17 cellular contexts compared by ENCODE assay signal in the genomic region with DNA sequence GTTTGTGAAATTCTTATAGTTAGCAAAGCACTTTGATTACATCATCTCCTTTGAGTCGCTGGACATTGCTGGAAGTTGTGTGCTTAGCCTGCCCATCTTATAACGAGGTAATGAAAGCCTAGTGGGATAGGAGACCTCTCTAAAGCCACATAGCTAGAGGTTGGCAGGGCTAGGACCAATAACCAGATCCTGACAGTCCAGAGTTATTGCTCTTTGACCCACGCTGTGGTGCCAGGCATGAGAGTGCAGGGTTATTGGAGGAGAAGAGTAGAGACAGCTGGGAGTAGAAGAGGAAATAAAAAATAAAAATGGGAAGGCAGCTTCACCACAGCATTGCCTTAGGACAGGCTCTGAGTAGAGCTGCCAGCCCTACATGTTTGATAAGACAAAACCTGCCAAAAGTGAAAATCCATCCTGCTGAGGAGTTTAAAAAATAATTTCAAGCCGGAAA.
DNase-seq lines count a peak whose midpoint lies in the region; ATAC-seq and TF ChIP-seq lines count a peak whose summit lies in the region.
"Had no signal": no experiment of that assay in that cellular context is flagged by ENCODE, and none has a peak within 500 bp of the region (broad histone marks: within the 10 kb centered on the region; RNA-seq: fewer than 3 reads in every experiment).

No MANE protein-coding gene starts in this region.

- no peaks in the 10 kb centered on the region for H3K27me3 ChIP-seq in gastroesophageal sphincter
- H3K27me3 ChIP-seq in skeletal muscle tissue (ENCODE audit: control insufficient read depth in 3 of 3, insufficient read depth in 3 of 3, low read length in 3 of 3): no peaks in the 10 kb centered on the region
- H3K27me3 ChIP-seq: esophagus muscularis mucosa, SJCRH30 had no signal

- no peak overlapping the region for H3K4me3 ChIP-seq in gastroesophageal sphincter
- H3K4me3 ChIP-seq in skeletal muscle tissue (ENCODE audit: low read length in 3 of 3): no peak overlapping the region
- H3K4me3 ChIP-seq: esophagus muscularis mucosa, K562, SJCRH30 had no signal

- no peak overlapping the region for H3K9ac ChIP-seq in skeletal muscle tissue (ENCODE audit: low read depth in 1 of 3, low read length in 3 of 3)

- ATAC-seq in gastroesophageal sphincter (peak; percentile 76), GM21526 (IDR thresholded peaks at IDR 0.05; ENCODE audit: low FRiP score, unreplicated experiment) (no peak)
- ATAC-seq: K562 had no signal

- TF ChIP-seq POLR2A in gastroesophageal sphincter (IDR thresholded peaks at IDR 0.05): no peak

- H3K27ac ChIP-seq in gastroesophageal sphincter: peak overlapping the region in 1 of 4 donors; percentile 20
- peak overlapping the region; percentile 45 for H3K27ac ChIP-seq in skeletal muscle tissue (ENCODE audit: low read depth, low read length)
- H3K27ac ChIP-seq: SJCRH30 had no signal

- H3K4me1 ChIP-seq in gastroesophageal sphincter (no peaks in the 10 kb centered on the region), skeletal muscle tissue (ENCODE audit: control insufficient read depth in 3 of 3, insufficient read depth in 3 of 3, low read length in 3 of 3) (peaks cover 0 to 15% (median 0%) of the 10 kb centered on the region in 3 donors)
- H3K4me1 ChIP-seq: SJCRH30 had no signal

- 44 to 100% methylated on average over 1 to 4 of the region's 4 CpGs for WGBS in gastroesophageal sphincter (ENCODE audit: low coverage in 1 of 2), 2 donors

- TF ChIP-seq CTCF in gastroesophageal sphincter (IDR thresholded peaks at IDR 0.05): no peak

- peak; percentile 27 for DNase-seq in HCEC 1CT
- peak; percentile 15 for DNase-seq in SIG-M5 (lab: John Stamatoyannopoulos, UW)
- no peak for DNase-seq in UCSD-AML1 (lab: John Stamatoyannopoulos, UW; ENCODE audit: unreplicated experiment)
- no peak for DNase-seq in DMS53 (lab: John Stamatoyannopoulos, UW)
- no peak for DNase-seq in activated CD4-positive, alpha-beta T cell treated with anti-CD3 and anti-CD28 coated beads, Interleukin-2, amount 50 U/mL, for 48 hours
- DNase-seq: activated CD4-positive, alpha-beta T cell treated with anti-CD3 and anti-CD28 coated beads, Interleukin-2, amount 50 U/mL, for 4 hours; amniotic stem cell; DMS153; NCI-H1694 treated with DMSO at 0.1 percent for 48 hours; NCI-H69; nucleus accumbens; SJCRH30 had no signal

- no peaks in the 10 kb centered on the region for H3K36me3 ChIP-seq in gastroesophageal sphincter
- no peaks in the 10 kb centered on the region for H3K36me3 ChIP-seq in skeletal muscle tissue (ENCODE audit: control insufficient read depth in 3 of 3, insufficient read depth in 3 of 3, low read length in 3 of 3)
- H3K36me3 ChIP-seq: esophagus muscularis mucosa, SJCRH30 had no signal

- no peak for TF ChIP-seq EP300 in gastroesophageal sphincter (IDR thresholded peaks at IDR 0.05)

- no peaks in the 10 kb centered on the region for H3K9me3 ChIP-seq in gastroesophageal sphincter
- H3K9me3 ChIP-seq in skeletal muscle tissue (ENCODE audit: control insufficient read depth in 3 of 3, low read length in 3 of 3): no peaks in the 10 kb centered on the region
- H3K9me3 ChIP-seq: esophagus muscularis mucosa, SJCRH30 had no signal

Comparison
In these comparisons a context has a peak if more than half of its experiments do, and no peak if none do; other contexts are left out.
1. DNase-seq: peak in HCEC 1CT (single experiment) and SIG-M5 (single experiment); none in UCSD-AML1 (single experiment), DMS53 (single experiment) and activated CD4-positive, alpha-beta T cell treated with anti-CD3 and anti-CD28 coated beads, Interleukin-2, amount 50 U/mL, for 48 hours (0 of 2).